In genomic region chr22:43039800-43040199, GRCh38 we compare ENCODE assay signal across 1 cellular context.
TF ChIP-seq lines count a peak whose summit lies in the region.

No MANE protein-coding gene starts in this region.

TF ChIP-seq in H1, 55 proteins besides CTCF, POLR2A, EP300 and RAD21:
- TF ChIP-seq RNF2 (IDR thresholded peaks at IDR 0.05; ENCODE audit: borderline replicate concordance, low read depth, low read length, missing control alignments, poor library complexity, severe bottlenecking), result no peak
